Comparison of ENCODE assay signal across 1 cellular context in the genomic region with DNA sequence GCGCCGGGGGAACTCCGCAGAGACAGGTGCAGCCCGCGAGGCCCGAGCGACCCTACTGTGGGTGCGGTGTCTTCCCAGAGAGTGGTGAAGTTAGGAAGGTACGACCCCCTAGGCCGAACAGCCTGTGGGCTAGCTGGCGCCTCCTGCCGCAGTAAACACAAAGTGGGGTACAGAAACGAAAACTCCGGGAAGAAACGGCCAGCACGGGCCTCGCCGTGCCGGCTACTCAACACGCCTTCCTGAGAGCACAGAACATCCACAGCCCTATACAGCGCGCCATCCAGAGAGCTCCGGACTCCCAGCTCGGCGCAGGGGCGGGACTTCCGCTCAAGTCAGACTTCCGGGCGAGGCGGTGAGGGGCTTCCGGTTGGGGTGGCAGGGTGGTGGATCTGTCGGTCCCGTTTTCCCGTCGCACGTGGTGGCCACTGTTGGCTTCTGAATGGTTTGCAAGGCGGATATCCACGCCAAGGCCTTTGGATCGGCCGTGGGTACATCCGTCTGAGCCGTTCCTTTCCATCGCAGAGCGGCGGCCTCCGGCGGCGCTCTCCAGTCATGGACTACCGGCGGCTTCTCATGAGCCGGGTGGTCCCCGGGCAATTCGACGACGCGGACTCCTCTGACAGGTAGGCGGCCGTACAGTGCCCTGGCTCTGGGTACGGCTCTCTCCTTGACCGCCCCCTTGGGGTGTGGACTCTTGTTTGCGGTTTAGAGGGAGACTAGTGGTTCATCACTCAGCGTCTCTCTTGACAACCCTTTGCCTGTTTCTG.
A peak's percentile ranks its signal among the peaks of the same experiment; 100 is the strongest.
TF ChIP-seq lines count a peak whose summit lies in the region.

Gene CAGE1 (minus strand): TSS at position 292 of the 767 bp plus-strand sequence. CDS start 2,569 bp downstream, outside the sequence.
Gene RIOK1 (plus strand): TSS at position 358 of the 767 bp plus-strand sequence. CDS start 195 bp downstream, at position 553.

TF ChIP-seq in HEK293, 187 proteins besides CTCF, POLR2A, EP300 and RAD21 (continued from another document and continues in another):
- no peak for TF ChIP-seq ZNF473 (tag by site-specific recombination; IDR thresholded peaks at IDR 0.05)
- TF ChIP-seq MEIS1 (CRISPR knock-in tag; IDR thresholded peaks at IDR 0.05; ENCODE audit: borderline replicate concordance) = 0 out of 2 replicates have a peak, but pooled peaks have one; percentile 32
- no peak for TF ChIP-seq ZNF776 (tag by site-specific recombination; IDR thresholded peaks at IDR 0.05; ENCODE audit: borderline replicate concordance)
- TF ChIP-seq GLI4 (tag by site-specific recombination; IDR thresholded peaks at IDR 0.05) = no peak
- no peak for TF ChIP-seq ZNF785 (tag by site-specific recombination; IDR thresholded peaks at IDR 0.05)
- peak; percentile 81 for TF ChIP-seq ZNF518A (tag by site-specific recombination; conservative IDR thresholded peaks at IDR 0.05; ENCODE audit: low read depth)
- no peak for TF ChIP-seq MZF1 (tag by site-specific recombination; IDR thresholded peaks at IDR 0.05; ENCODE audit: borderline replicate concordance)
- TF ChIP-seq ZNF132 (tag by site-specific recombination; IDR thresholded peaks at IDR 0.05; ENCODE audit: borderline replicate concordance) = no peak
- TF ChIP-seq ZNF658 (tag by site-specific recombination; IDR thresholded peaks at IDR 0.05) = no peak
- no peak for TF ChIP-seq ZNF510 (tag by site-specific recombination; IDR thresholded peaks at IDR 0.05; ENCODE audit: insufficient replicate concordance)
- no peak for TF ChIP-seq ZNF768 (tag by site-specific recombination; IDR thresholded peaks at IDR 0.05)
- no peak for TF ChIP-seq ZNF624 (tag by site-specific recombination; IDR thresholded peaks at IDR 0.05)
- TF ChIP-seq ZNF837 (tag by site-specific recombination; IDR thresholded peaks at IDR 0.05) = no peak
- peak; percentile 88 for TF ChIP-seq ZNF341 (tag by site-specific recombination; IDR thresholded peaks at IDR 0.05; ENCODE audit: low read depth)
- TF ChIP-seq ZNF623 (tag by site-specific recombination; IDR thresholded peaks at IDR 0.05) = no peak
- TF ChIP-seq ZNF707 (tag by site-specific recombination; IDR thresholded peaks at IDR 0.05) = no peak
- TF ChIP-seq ZBTB17 (tag by site-specific recombination; IDR thresholded peaks at IDR 0.05) = peak; percentile 99
- TF ChIP-seq, protein P1, sequence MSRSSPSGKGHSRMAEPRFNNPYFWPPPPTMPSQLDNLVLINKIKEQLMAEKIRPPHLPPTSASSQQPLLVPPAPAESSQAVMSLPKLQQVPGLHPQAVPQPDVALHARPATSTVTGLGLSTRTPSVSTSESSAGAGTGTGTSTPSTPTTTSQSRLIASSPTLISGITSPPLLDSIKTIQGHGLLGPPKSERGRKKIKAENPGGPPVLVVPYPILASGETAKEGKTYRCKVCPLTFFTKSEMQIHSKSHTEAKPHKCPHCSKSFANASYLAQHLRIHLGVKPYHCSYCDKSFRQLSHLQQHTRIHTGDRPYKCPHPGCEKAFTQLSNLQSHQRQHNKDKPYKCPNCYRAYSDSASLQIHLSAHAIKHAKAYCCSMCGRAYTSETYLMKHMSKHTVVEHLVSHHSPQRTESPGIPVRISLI (tag by site-specific recombination; IDR thresholded peaks at IDR 0.05) = no peak
- 0 out of 2 replicates have a peak, but pooled peaks have one; percentile 23 for TF ChIP-seq ZNF324 (tag by site-specific recombination; IDR thresholded peaks at IDR 0.05)
- TF ChIP-seq ZNF560 (tag by site-specific recombination; IDR thresholded peaks at IDR 0.05; ENCODE audit: borderline replicate concordance) = no peak
- no peak for TF ChIP-seq ZNF174 (tag by site-specific recombination; IDR thresholded peaks at IDR 0.05)
- TF ChIP-seq ZNF19 (tag by site-specific recombination; IDR thresholded peaks at IDR 0.05; ENCODE audit: low read depth) = no peak
- TF ChIP-seq ZNF76 (tag by site-specific recombination; IDR thresholded peaks at IDR 0.05; ENCODE audit: borderline replicate concordance, low read depth) = peak; percentile 54; the same call in 1 of the 2 replicates
- no peak for TF ChIP-seq ZNF792 (tag by site-specific recombination; IDR thresholded peaks at IDR 0.05)
- TF ChIP-seq, protein P2, sequence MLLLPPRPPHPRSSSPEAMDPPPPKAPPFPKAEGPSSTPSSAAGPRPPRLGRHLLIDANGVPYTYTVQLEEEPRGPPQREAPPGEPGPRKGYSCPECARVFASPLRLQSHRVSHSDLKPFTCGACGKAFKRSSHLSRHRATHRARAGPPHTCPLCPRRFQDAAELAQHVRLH (tag by site-specific recombination; IDR thresholded peaks at IDR 0.05) = peak; percentile 99
- no peak for TF ChIP-seq ZNF175 (tag by site-specific recombination; IDR thresholded peaks at IDR 0.05)
- TF ChIP-seq MYNN (tag by site-specific recombination; IDR thresholded peaks at IDR 0.05; ENCODE audit: borderline replicate concordance) = no peak
- TF ChIP-seq GLI2 (tag by site-specific recombination; IDR thresholded peaks at IDR 0.05; ENCODE audit: borderline replicate concordance, low read depth) = no peak
- TF ChIP-seq, protein P3, sequence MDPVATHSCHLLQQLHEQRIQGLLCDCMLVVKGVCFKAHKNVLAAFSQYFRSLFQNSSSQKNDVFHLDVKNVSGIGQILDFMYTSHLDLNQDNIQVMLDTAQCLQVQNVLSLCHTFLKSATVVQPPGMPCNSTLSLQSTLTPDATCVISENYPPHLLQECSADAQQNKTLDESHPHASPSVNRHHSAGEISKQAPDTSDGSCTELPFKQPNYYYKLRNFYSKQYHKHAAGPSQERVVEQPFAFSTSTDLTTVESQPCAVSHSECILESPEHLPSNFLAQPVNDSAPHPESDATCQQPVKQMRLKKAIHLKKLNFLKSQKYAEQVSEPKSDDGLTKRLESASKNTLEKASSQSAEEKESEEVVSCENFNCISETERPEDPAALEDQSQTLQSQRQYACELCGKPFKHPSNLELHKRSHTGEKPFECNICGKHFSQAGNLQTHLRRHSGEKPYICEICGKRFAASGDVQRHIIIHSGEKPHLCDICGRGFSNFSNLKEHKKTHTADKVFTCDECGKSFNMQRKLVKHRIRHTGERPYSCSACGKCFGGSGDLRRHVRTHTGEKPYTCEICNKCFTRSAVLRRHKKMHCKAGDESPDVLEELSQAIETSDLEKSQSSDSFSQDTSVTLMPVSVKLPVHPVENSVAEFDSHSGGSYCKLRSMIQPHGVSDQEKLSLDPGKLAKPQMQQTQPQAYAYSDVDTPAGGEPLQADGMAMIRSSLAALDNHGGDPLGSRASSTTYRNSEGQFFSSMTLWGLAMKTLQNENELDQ (tag by site-specific recombination; IDR thresholded peaks at IDR 0.05; ENCODE audit: low read depth) = no peak
- no peak for TF ChIP-seq ZNF155 (tag by site-specific recombination; IDR thresholded peaks at IDR 0.05)
- TF ChIP-seq, protein P4, sequence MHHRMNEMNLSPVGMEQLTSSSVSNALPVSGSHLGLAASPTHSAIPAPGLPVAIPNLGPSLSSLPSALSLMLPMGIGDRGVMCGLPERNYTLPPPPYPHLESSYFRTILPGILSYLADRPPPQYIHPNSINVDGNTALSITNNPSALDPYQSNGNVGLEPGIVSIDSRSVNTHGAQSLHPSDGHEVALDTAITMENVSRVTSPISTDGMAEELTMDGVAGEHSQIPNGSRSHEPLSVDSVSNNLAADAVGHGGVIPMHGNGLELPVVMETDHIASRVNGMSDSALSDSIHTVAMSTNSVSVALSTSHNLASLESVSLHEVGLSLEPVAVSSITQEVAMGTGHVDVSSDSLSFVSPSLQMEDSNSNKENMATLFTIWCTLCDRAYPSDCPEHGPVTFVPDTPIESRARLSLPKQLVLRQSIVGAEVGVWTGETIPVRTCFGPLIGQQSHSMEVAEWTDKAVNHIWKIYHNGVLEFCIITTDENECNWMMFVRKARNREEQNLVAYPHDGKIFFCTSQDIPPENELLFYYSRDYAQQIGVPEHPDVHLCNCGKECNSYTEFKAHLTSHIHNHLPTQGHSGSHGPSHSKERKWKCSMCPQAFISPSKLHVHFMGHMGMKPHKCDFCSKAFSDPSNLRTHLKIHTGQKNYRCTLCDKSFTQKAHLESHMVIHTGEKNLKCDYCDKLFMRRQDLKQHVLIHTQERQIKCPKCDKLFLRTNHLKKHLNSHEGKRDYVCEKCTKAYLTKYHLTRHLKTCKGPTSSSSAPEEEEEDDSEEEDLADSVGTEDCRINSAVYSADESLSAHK (tag by site-specific recombination; IDR thresholded peaks at IDR 0.05) = no peak
- no peak for TF ChIP-seq ZNF391 (tag by site-specific recombination; IDR thresholded peaks at IDR 0.05; ENCODE audit: borderline replicate concordance, low read depth)
- no peak; the same call in 1 of the 2 replicates for TF ChIP-seq REST (tag by site-specific recombination; IDR thresholded peaks at IDR 0.05)
- peak; percentile 42; the same call in 1 of the 2 replicates for TF ChIP-seq ZNF398 (tag by site-specific recombination; IDR thresholded peaks at IDR 0.05)
- TF ChIP-seq ZNF202 (tag by site-specific recombination; IDR thresholded peaks at IDR 0.05; ENCODE audit: borderline replicate concordance) = no peak
- no peak for TF ChIP-seq ZNF571 (tag by site-specific recombination; IDR thresholded peaks at IDR 0.05)
- peak; percentile 88 for TF ChIP-seq ZXDB (tag by site-specific recombination; IDR thresholded peaks at IDR 0.05)
- TF ChIP-seq ZNF423 (tag by site-specific recombination; IDR thresholded peaks at IDR 0.05) = peak; percentile 99
- peak; percentile 83; the same call in 1 of the 2 replicates for TF ChIP-seq ZNF530 (tag by site-specific recombination; IDR thresholded peaks at IDR 0.05; ENCODE audit: low read depth)
- TF ChIP-seq SALL2 (tag by site-specific recombination; IDR thresholded peaks at IDR 0.05; ENCODE audit: borderline replicate concordance) = no peak
- peak; percentile 56 for TF ChIP-seq ZNF561 (tag by site-specific recombination; IDR thresholded peaks at IDR 0.05; ENCODE audit: borderline replicate concordance)
- peak; percentile 70 for TF ChIP-seq ZNF2 (tag by site-specific recombination; IDR thresholded peaks at IDR 0.05)
- TF ChIP-seq ZNF114 (tag by site-specific recombination; IDR thresholded peaks at IDR 0.05) = no peak
